In the genomic region with DNA sequence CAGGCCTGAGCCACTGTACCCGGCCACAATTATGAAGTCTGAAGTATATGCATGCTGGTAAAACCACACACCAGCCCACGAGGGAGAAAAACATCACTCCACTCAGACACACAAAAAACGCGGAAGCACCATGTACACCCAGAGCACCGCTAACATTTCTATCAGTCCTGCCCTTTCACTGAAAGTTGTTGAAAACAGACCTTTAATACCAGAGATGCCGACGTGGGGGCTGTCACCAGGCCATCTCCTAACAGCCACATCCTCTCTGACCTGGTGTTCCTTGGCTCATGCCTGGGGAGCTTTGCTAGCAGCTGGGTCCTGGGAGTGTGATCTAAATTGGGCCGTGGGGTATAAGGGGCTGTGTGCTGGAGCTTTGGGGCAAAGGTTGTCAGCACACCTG, we compare ENCODE assay signal across 20 cellular contexts. TPM values are rescaled to one million over a fixed set of nuclear protein-coding genes. Genes with fewer than 3 reads are reported as not detected.
DNase-seq lines count a peak whose midpoint lies in the region; ATAC-seq, FAIRE-seq and TF ChIP-seq lines count a peak whose summit lies in the region.
"Had no signal": no experiment of that assay in that cellular context is flagged by ENCODE, and none has a peak within 500 bp of the region (broad histone marks: within the 10 kb centered on the region; RNA-seq: fewer than 3 reads in every experiment).

No MANE protein-coding gene starts in this region.

- H3K27me3 ChIP-seq in PC-9 (ENCODE audit: insufficient read depth, low read depth) (no peaks in the 10 kb centered on the region), keratinocyte (ENCODE audit: control insufficient read depth, extremely low read depth, insufficient read depth, low read length) (no peaks in the 10 kb centered on the region), trophoblast cell (ENCODE audit: insufficient read depth, low read length) (no peaks in the 10 kb centered on the region), ovary (no peaks in the 10 kb centered on the region)
- H3K27me3 ChIP-seq: BE2C had no signal

- BruUV-seq in Calu3 (replicated peaks; lab: Mats Ljungman, UMichigan) (no TSS peak), PC-9 (replicated peaks; lab: Mats Ljungman, UMichigan) (no TSS peak)

- no peaks in the 10 kb centered on the region for H3K9me1 ChIP-seq in keratinocyte (ENCODE audit: control insufficient read depth, extremely low read depth, insufficient read depth, low read length)

- peak overlapping the region; percentile 69 for H3K27ac Mint-ChIP-seq in Calu3 (ENCODE audit: unreplicated experiment)

- no peaks in the 10 kb centered on the region for H3K9me2 ChIP-seq in PC-9 (ENCODE audit: insufficient read depth)

- no peaks in the 10 kb centered on the region for H3K27me3 Mint-ChIP-seq in Calu3 (ENCODE audit: unreplicated experiment)

- POLR2A ChIA-PET in PC-9 (lab: Charles Lee; ENCODE audit: unreplicated experiment): no interaction called here

- no peak overlapping the region for H2BK120ac ChIP-seq in trophoblast cell (ENCODE audit: insufficient read depth, low read length, poor library complexity)

- no CpG with 5 or more reads among the region's 8 CpGs for WGBS in trophoblast cell (ENCODE audit: extremely low coverage, insufficient coverage, insufficient read length)
- WGBS in ovary, 3 donors: 92 to 95% (median 93%) methylated on average over 8 of the region's 8 CpGs

- H3K4me2 ChIP-seq in PC-9 (peak overlapping the region; percentile 78; the same call in 1 of the 2 replicates), keratinocyte (ENCODE audit: control insufficient read depth, extremely low read depth, insufficient read depth, low read depth, low read length) (no peak overlapping the region), trophoblast cell (ENCODE audit: low read length) (no peak overlapping the region)

- H4K12ac ChIP-seq in trophoblast cell (ENCODE audit: low read depth, low read length): no peak overlapping the region

- DNase-seq in Calu3 (no peak), PC-9 (no peak), keratinocyte (ENCODE audit: low read depth, low spot score) (no peak), trophoblast cell (peak; percentile 90 to 91), ovary (no peak), Right ventricle myocardium inferior (ENCODE audit: missing footprints) (no peak)
- DNase-seq: BE2C; CD4-positive, alpha-beta memory T cell; DMS153; DMS79 treated with DMSO at 0.1 percent for 48 hours; EL; HCEC 1CT had no signal

- no peak overlapping the region for H3K18ac ChIP-seq in trophoblast cell (ENCODE audit: low read length)

- peaks cover 10% of the 10 kb centered on the region for H3K79me1 ChIP-seq in trophoblast cell (ENCODE audit: low read length)

- no peak overlapping the region for H4K91ac ChIP-seq in trophoblast cell (ENCODE audit: low read depth, low read length)

- no peaks in the 10 kb centered on the region for H3K9me3 Mint-ChIP-seq in Calu3 (ENCODE audit: low read depth, unreplicated experiment)

- no peak overlapping the region for H3K9ac ChIP-seq in keratinocyte (ENCODE audit: control insufficient read depth, extremely low read depth, insufficient read depth, low read length)
- H3K9ac ChIP-seq in trophoblast cell (ENCODE audit: low read length): no peak overlapping the region

- H4K20me1 ChIP-seq in PC-9 (ENCODE audit: insufficient read depth) (peaks cover 9% of the 10 kb centered on the region), keratinocyte (ENCODE audit: control insufficient read depth, extremely low read depth, insufficient read depth, low read length) (peaks cover 4% of the 10 kb centered on the region)

- peaks cover 47% of the 10 kb centered on the region for H3K36me3 Mint-ChIP-seq in Calu3 (ENCODE audit: insufficient read depth, unreplicated experiment)
- H3K36me3 Mint-ChIP-seq: CD4-positive, alpha-beta memory T cell; IgD-negative memory B cell had no signal

- no peak for TF ChIP-seq POLR2A in ovary (IDR thresholded peaks at IDR 0.05)

- H2AK5ac ChIP-seq in trophoblast cell (ENCODE audit: low read length): no peak overlapping the region

- H3K27ac ChIP-seq in PC-9: peak overlapping the region; percentile 81
- peak overlapping the region; percentile 43 for H3K27ac ChIP-seq in keratinocyte (ENCODE audit: control insufficient read depth, insufficient read depth, low read length)
- no peak overlapping the region for H3K27ac ChIP-seq in trophoblast cell (ENCODE audit: low read depth, low read length)
- H3K27ac ChIP-seq in ovary: no peak overlapping the region
- H3K27ac ChIP-seq: C4-2B had no signal

- peaks cover 81% of the 10 kb centered on the region for H3K79me2 ChIP-seq in PC-9 (ENCODE audit: low read depth)
- peaks cover 64% of the 10 kb centered on the region for H3K79me2 ChIP-seq in keratinocyte (ENCODE audit: control insufficient read depth, insufficient read depth, low read length)
- H3K79me2 ChIP-seq in trophoblast cell (ENCODE audit: control insufficient read depth, insufficient read depth, low read length, poor library complexity): peaks cover 11% of the 10 kb centered on the region

- H3F3A ChIP-seq in PC-9 (ENCODE audit: insufficient read depth, low read depth): peaks cover 85% of the 10 kb centered on the region

- H2AFZ ChIP-seq in PC-9 (no peak overlapping the region), keratinocyte (ENCODE audit: control insufficient read depth, low read length) (no peak overlapping the region), trophoblast cell (ENCODE audit: insufficient read depth, low read length, poor library complexity) (no peak overlapping the region)

- H3K36me3 ChIP-seq in PC-9 (ENCODE audit: low read depth): peaks cover 19% of the 10 kb centered on the region
- peaks cover 10 to 23% of the 10 kb centered on the region in 2 experiments for H3K36me3 ChIP-seq in keratinocyte (ENCODE audit: control insufficient read depth in 2 of 2, extremely low read depth in 1 of 2, insufficient read depth in 2 of 2, low read length in 2 of 2)
- peaks cover 4 to 7% of the 10 kb centered on the region in 2 experiments for H3K36me3 ChIP-seq in trophoblast cell (ENCODE audit: control insufficient read depth in 1 of 2, insufficient read depth in 2 of 2, low read length in 2 of 2)
- no peaks in the 10 kb centered on the region for H3K36me3 ChIP-seq in ovary
- H3K36me3 ChIP-seq: BE2C had no signal

- peaks cover 79% of the 10 kb centered on the region for H3K4me1 ChIP-seq in PC-9 (replicated peaks; ENCODE audit: insufficient read depth)
- peaks cover 29% of the 10 kb centered on the region for H3K4me1 ChIP-seq in keratinocyte (ENCODE audit: control insufficient read depth, extremely low read depth, insufficient read depth, low read length)
- peaks cover 10 to 18% of the 10 kb centered on the region in 2 experiments for H3K4me1 ChIP-seq in trophoblast cell (ENCODE audit: control insufficient read depth in 1 of 2, insufficient read depth in 2 of 2, low read length in 2 of 2)
- H3K4me1 ChIP-seq in ovary (ENCODE audit: insufficient read depth): no peaks in the 10 kb centered on the region
- H3K4me1 ChIP-seq: BE2C had no signal

- TF ChIP-seq CTCF in Calu3 (IDR thresholded peaks at IDR 0.05; ENCODE audit: unreplicated experiment): no peak
- TF ChIP-seq CTCF in PC-9 (conservative IDR thresholded peaks at IDR 0.05): no peak
- TF ChIP-seq CTCF in keratinocyte (optimal IDR thresholded peaks at IDR 0.05 in 1 of 3, IDR thresholded peaks at IDR 0.05 in 1 of 3, conservative IDR thresholded peaks at IDR 0.05 in 1 of 3; ENCODE audit: extremely low read depth in 1 of 3, insufficient read depth in 2 of 3, low read length in 3 of 3): no peak
- TF ChIP-seq CTCF in ovary (IDR thresholded peaks at IDR 0.05): no peak

- peaks cover 42% of the 10 kb centered on the region for H3K4me1 Mint-ChIP-seq in Calu3 (ENCODE audit: low read depth, unreplicated experiment)
- H3K4me1 Mint-ChIP-seq: CD4-positive, alpha-beta memory T cell had no signal

- H4K8ac ChIP-seq in trophoblast cell (ENCODE audit: low read depth, low read length): no peak overlapping the region

- H3K9me3 ChIP-seq in PC-9 (ENCODE audit: insufficient read depth, low read depth): no peaks in the 10 kb centered on the region
- H3K9me3 ChIP-seq in keratinocyte (ENCODE audit: control insufficient read depth, low read depth, low read length): no peaks in the 10 kb centered on the region
- peaks cover 2% of the 10 kb centered on the region for H3K9me3 ChIP-seq in trophoblast cell (ENCODE audit: insufficient read depth, low read depth, low read length)
- H3K9me3 ChIP-seq in ovary: no peaks in the 10 kb centered on the region
- H3K9me3 ChIP-seq: BE2C had no signal

- H2BK12ac ChIP-seq in trophoblast cell (ENCODE audit: low read length): no peak overlapping the region

- TF ChIP-seq EP300 in ovary (IDR thresholded peaks at IDR 0.05): no peak

- no peak for FAIRE-seq in keratinocyte (lab: Jason Lieb, UNC)
- FAIRE-seq: A204.1, D721Med, G401.6, GM12891, GM19239 had no signal

- H3K4me3 Mint-ChIP-seq in Calu3 (ENCODE audit: low read depth, unreplicated experiment): no peak overlapping the region
- H3K4me3 Mint-ChIP-seq: CD4-positive, alpha-beta memory T cell; IgD-negative memory B cell had no signal

- H3K14ac ChIP-seq in trophoblast cell (ENCODE audit: low read length): no peak overlapping the region

- peak overlapping the region; percentile 51 for H3K4ac ChIP-seq in trophoblast cell (ENCODE audit: low read depth, low read length)

- CTCF ChIA-PET in Calu3 (lab: Charles Lee): no interaction called here
- CTCF ChIA-PET in PC-9 (lab: Charles Lee): no interaction called here

- dilution Hi-C loops in keratinocyte (cut with MboI; ENCODE audit: extremely low pct_ligation_motif_present, low sequenced_read_pairs): no loop called here

- no peak overlapping the region for H2BK5ac ChIP-seq in trophoblast cell (ENCODE audit: low read depth, low read length, poor library complexity)

- no peak overlapping the region for H3K4me3 ChIP-seq in PC-9
- H3K4me3 ChIP-seq in keratinocyte (ENCODE audit: control insufficient read depth in 2 of 3, extremely low read depth in 1 of 3, insufficient read depth in 2 of 3, low read depth in 1 of 3, low read length in 3 of 3): no peak overlapping the region
- H3K4me3 ChIP-seq in trophoblast cell (ENCODE audit: low read depth, low read length): no peak overlapping the region
- no peak overlapping the region for H3K4me3 ChIP-seq in ovary

- ATAC-seq in HG02623 (IDR thresholded peaks at IDR 0.05; ENCODE audit: unreplicated experiment): no peak
- ATAC-seq in Right ventricle myocardium inferior: no peak

- H3K23ac ChIP-seq in trophoblast cell (ENCODE audit: low read length): no peak overlapping the region

- intact Hi-C loops in Calu3 (cut with micrococcal nuclease; ENCODE audit: unreplicated experiment): loop anchor here (10.0 kb wide), 1 partner anchor 66 kb away; a partner anchor contains a TSS
- intact Hi-C loops in PC-9 (cut with micrococcal nuclease; ENCODE audit: unreplicated experiment): loop anchor here (5.0 to 10.0 kb wide), 3 partner anchors 69 to 524 kb away; a partner anchor contains a TSS
- intact Hi-C loops in ovary (cut with DNase I): no loop called here
- intact Hi-C loops in Right ventricle myocardium inferior (cut with DNase I): no loop called here

RNA-seq across cellular contexts. Expression of a gene that starts 49.8 kb away (rescaled TPM):
- total RNA-seq in Calu3 (2022) (55.8 and 63.8 TPM in 2 replicates), PC-9 (2021) (89.4 and 102 TPM in 2 replicates), ovary (1 to 10 TPM in 6 of 7 donors, under 1 TPM in 1; 0.73 to 7.9 (median 1.9) TPM), Right ventricle myocardium inferior (1.6 TPM)
- polyA plus RNA-seq in keratinocyte (38.7 to 49.0 TPM (median 41.7 TPM) in 3 replicates), ovary (1 to 10 TPM; 1.3 to 7.1 TPM)
- 73.3 TPM for polyA plus RNA-seq in keratinocyte (2011; ENCODE audit: low read depth)
- polyA plus RNA-seq in keratinocyte (2011; cell fraction: cytosol; rRNA removed): 45.4 and 52.2 TPM in 2 replicates
- polyA plus RNA-seq in keratinocyte (2011; cell fraction: nucleus; rRNA removed): 86.6 and 102 TPM in 2 replicates
- polyA plus RNA-seq in keratinocyte (2012; ENCODE audit: low replicate concordance): 35.6 and 40.3 TPM in 2 replicates
- 39.6 to 50.3 TPM (median 42.2 TPM) in 3 replicates for polyA minus RNA-seq in keratinocyte
- polyA minus RNA-seq in keratinocyte (2011; cell fraction: cytosol; rRNA and poly(A)+ RNA removed): 33.2 TPM
- polyA minus RNA-seq in keratinocyte (2011; cell fraction: nucleus; rRNA and poly(A)+ RNA removed): 34.5 and 47.5 TPM in 2 replicates
- 43.3 and 44.5 TPM in 2 replicates for polyA plus RNA-seq in trophoblast cell (2013)

Comparison
In these comparisons a context has a peak if more than half of its experiments do, and no peak if none do; other contexts are left out.
1. DNase-seq: peak in trophoblast cell (2 of 2); none in Calu3 (single experiment), PC-9 (0 of 2), keratinocyte (single experiment), ovary (0 of 5) and Right ventricle myocardium inferior (single experiment).
2. H3K27ac ChIP-seq: peak in PC-9 (single experiment) and keratinocyte (single experiment); none in trophoblast cell (single experiment) and ovary (0 of 2).
3. intact Hi-C loops: an anchor here in Calu3 (10.0 kb wide) and PC-9 (5.0 to 10.0 kb wide); none called in ovary and Right ventricle myocardium inferior.